Comparison of ENCODE assay signal across 17 cellular contexts in genomic region chr6:5540375-5540774, GRCh38.
DNase-seq lines count a peak whose midpoint lies in the region; ATAC-seq and TF ChIP-seq lines count a peak whose summit lies in the region.
"Had no signal": no experiment of that assay in that cellular context is flagged by ENCODE, and none has a peak within 500 bp of the region (broad histone marks: within the 10 kb centered on the region; RNA-seq: fewer than 3 reads in every experiment).

No MANE protein-coding gene starts in this region.

- H3K4me3 ChIP-seq in fibroblast of mammary gland (ENCODE audit: control insufficient read depth, low read depth, low read length), result no peak overlapping the region
- no peak overlapping the region for H3K4me3 ChIP-seq in esophagus squamous epithelium
- H3K4me3 ChIP-seq: SK-N-MC had no signal

- peaks cover 9% of the 10 kb centered on the region for H3K4me1 Mint-ChIP-seq in activated CD4-positive, alpha-beta T cell treated with anti-CD3 and anti-CD28 coated beads for 36 hours
- H3K4me1 Mint-ChIP-seq in stimulated activated naive CD8-positive, alpha-beta T cell treated with anti-CD3 and anti-CD28 coated beads, Interleukin-15, Interleukin-2, amounts not matched to agents 100 ng/mL and 50 ng/mL, for 24 hours (ENCODE audit: low read depth), result peaks cover 27% of the 10 kb centered on the region

- intact Hi-C loops in activated CD4-positive, alpha-beta T cell treated with anti-CD3 and anti-CD28 coated beads for 36 hours (cut with DNase I, micrococcal nuclease), result no loop called here
- intact Hi-C loops in esophagus squamous epithelium (cut with DNase I), result no loop called here

- H3K27me3 Mint-ChIP-seq in activated CD4-positive, alpha-beta T cell treated with anti-CD3 and anti-CD28 coated beads for 36 hours, result no peaks in the 10 kb centered on the region
- no peaks in the 10 kb centered on the region for H3K27me3 Mint-ChIP-seq in stimulated activated naive CD8-positive, alpha-beta T cell treated with anti-CD3 and anti-CD28 coated beads, Interleukin-15, Interleukin-2, amounts not matched to agents 100 ng/mL and 50 ng/mL, for 24 hours

- no peaks in the 10 kb centered on the region for H3K9me3 ChIP-seq in esophagus squamous epithelium

- ATAC-seq in activated CD4-positive, alpha-beta T cell treated with anti-CD3 and anti-CD28 coated beads for 36 hours, result peak; percentile 23
- ATAC-seq: PC-3 had no signal

- H3K9me3 Mint-ChIP-seq in activated CD4-positive, alpha-beta T cell treated with anti-CD3 and anti-CD28 coated beads for 36 hours (ENCODE audit: low read depth), result no peaks in the 10 kb centered on the region
- H3K9me3 Mint-ChIP-seq in stimulated activated naive CD8-positive, alpha-beta T cell treated with anti-CD3 and anti-CD28 coated beads, Interleukin-15, Interleukin-2, amounts not matched to agents 100 ng/mL and 50 ng/mL, for 24 hours, result no peaks in the 10 kb centered on the region

- in situ Hi-C loops in SK-MEL-5 (cut with HindIII; ENCODE audit: low pct_unique_long_range_greater_than_20kb, low sequenced_read_pairs), result no loop called here

- H3K36me3 ChIP-seq in esophagus squamous epithelium, result peaks cover 0 to 7% (median 0%) of the 10 kb centered on the region in 3 donors

- CTCF ChIA-PET in activated CD4-positive, alpha-beta T cell treated with anti-CD3 and anti-CD28 coated beads for 36 hours (lab: Charles Lee), result no interaction called here

- H3K4me1 ChIP-seq in esophagus squamous epithelium, result no peaks in the 10 kb centered on the region

- H3K4me3 Mint-ChIP-seq in activated CD4-positive, alpha-beta T cell treated with anti-CD3 and anti-CD28 coated beads for 36 hours, result no peak overlapping the region
- no peak overlapping the region for H3K4me3 Mint-ChIP-seq in stimulated activated naive CD8-positive, alpha-beta T cell treated with anti-CD3 and anti-CD28 coated beads, Interleukin-15, Interleukin-2, amounts not matched to agents 100 ng/mL and 50 ng/mL, for 24 hours

- POLR2A ChIA-PET in activated CD4-positive, alpha-beta T cell treated with anti-CD3 and anti-CD28 coated beads for 36 hours (lab: Charles Lee), result no interaction called here

- H3K27me3 ChIP-seq in esophagus squamous epithelium, result no peaks in the 10 kb centered on the region

- no peak for TF ChIP-seq CTCF in fibroblast of mammary gland (conservative IDR thresholded peaks at IDR 0.05; ENCODE audit: control insufficient read depth, insufficient read depth, low read depth, low read length)
- no peak for TF ChIP-seq CTCF in esophagus squamous epithelium (IDR thresholded peaks at IDR 0.05)

- H3K27ac ChIP-seq in esophagus squamous epithelium, result no peak overlapping the region
- H3K27ac ChIP-seq: 22Rv1, SK-N-MC had no signal

- H3K36me3 Mint-ChIP-seq in activated CD4-positive, alpha-beta T cell treated with anti-CD3 and anti-CD28 coated beads for 36 hours (ENCODE audit: low read depth), result peaks cover 28% of the 10 kb centered on the region
- peaks cover 36% of the 10 kb centered on the region for H3K36me3 Mint-ChIP-seq in stimulated activated naive CD8-positive, alpha-beta T cell treated with anti-CD3 and anti-CD28 coated beads, Interleukin-15, Interleukin-2, amounts not matched to agents 100 ng/mL and 50 ng/mL, for 24 hours (ENCODE audit: low read depth)

- no peak overlapping the region for H3K27ac Mint-ChIP-seq in activated CD4-positive, alpha-beta T cell treated with anti-CD3 and anti-CD28 coated beads for 36 hours
- H3K27ac Mint-ChIP-seq in stimulated activated naive CD8-positive, alpha-beta T cell treated with anti-CD3 and anti-CD28 coated beads, Interleukin-15, Interleukin-2, amounts not matched to agents 100 ng/mL and 50 ng/mL, for 24 hours, result peak overlapping the region; percentile 8

- no peak for TF ChIP-seq POLR2A in esophagus squamous epithelium (IDR thresholded peaks at IDR 0.05)

- WGBS in esophagus squamous epithelium, 2 donors, result 84 to 88% methylated on average over 8 of the region's 8 CpGs

- DNase-seq in activated CD4-positive, alpha-beta T cell treated with anti-CD3 and anti-CD28 coated beads for 36 hours, result no peak
- no peak for DNase-seq in activated CD4-positive, alpha-beta T cell treated with anti-CD3 and anti-CD28 coated beads, Interleukin-2, amount 50 U/mL, for 4 hours
- DNase-seq in SK-MEL-5 (ENCODE audit: low read depth, low spot score) (peak; percentile 71), fibroblast of mammary gland (ENCODE audit: low read depth) (peak; percentile 68), DMS114 treated with DMSO at 0.1 percent for 48 hours (lab: John Stamatoyannopoulos, UW; ENCODE audit: unreplicated experiment) (no peak), esophagus squamous epithelium (lab: John Stamatoyannopoulos, UW) (no peak)
- no peak for DNase-seq in activated naive CD4-positive, alpha-beta T cell treated with Interleukin-2 at 50 U/mL for 16 hours
- DNase-seq: KBM-7; NCI-H1092; NCI-H1694; NCI-H345; NCI-H69; NK-92 treated with Interleukin-12 subunit alpha and Interleukin-12 subunit beta, amount 100 ng/mL, for 24 hours; PC-3 had no signal

Comparison
In these comparisons a context has a peak if more than half of its experiments do, and no peak if none do; other contexts are left out.
1. DNase-seq: peak in SK-MEL-5 (single experiment) and fibroblast of mammary gland (single experiment); none in activated CD4-positive, alpha-beta T cell treated with anti-CD3 and anti-CD28 coated beads for 36 hours (single experiment), activated CD4-positive, alpha-beta T cell treated with anti-CD3 and anti-CD28 coated beads, Interleukin-2, amount 50 U/mL, for 4 hours (0 of 2), DMS114 treated with DMSO at 0.1 percent for 48 hours (single experiment), activated naive CD4-positive, alpha-beta T cell treated with Interleukin-2 at 50 U/mL for 16 hours (single experiment) and esophagus squamous epithelium (single experiment).